Comparison of ENCODE assay signal across 25 cellular contexts in genomic region chr1:246297314-246298273, GRCh38.
DNase-seq lines count a peak whose midpoint lies in the region; ATAC-seq, FAIRE-seq and TF ChIP-seq lines count a peak whose summit lies in the region.
"Had no signal": no experiment of that assay in that cellular context is flagged by ENCODE, and none has a peak within 500 bp of the region (broad histone marks: within the 10 kb centered on the region; RNA-seq: fewer than 3 reads in every experiment).

No MANE protein-coding gene starts in this region.

- POLR2A ChIA-PET in BJ (lab: Charles Lee) (interaction anchor here (0.7 kb wide), 1 partner anchor 9 kb away, joined by 3 read pairs; no protein-coding TSS in a partner anchor), HepG2 (lab: Yijun Ruan, JAX) (no interaction called here)

- ATAC-seq in RWPE2 (ENCODE audit: low read depth), result peak; percentile 58; the same call in 2 of the 3 replicates
- no peak for ATAC-seq in activated CD8-positive, alpha-beta memory T cell treated with anti-CD3 and anti-CD28 coated beads, Interleukin-2, amount 10 ng/mL, durations not matched to agents 7 days and 5 days
- ATAC-seq in HepG2, result no peak
- ATAC-seq: psoas muscle had no signal

- no peaks in the 10 kb centered on the region for H3K9me3 ChIP-seq in RWPE2 (ENCODE audit: severe bottlenecking)
- H3K9me3 ChIP-seq in HepG2 (ENCODE audit: low read length), result no peaks in the 10 kb centered on the region
- H3K9me3 ChIP-seq: psoas muscle, SJCRH30 had no signal

- WGBS in HepG2 (ENCODE audit: low lambda C conversion rate), result 76% methylated on average over 5 of the region's 5 CpGs

- FAIRE-seq in HepG2 (lab: Jason Lieb, UNC), result no peak

- intact Hi-C loops in HepG2 (cut with micrococcal nuclease; ENCODE audit: unreplicated experiment), result no loop called here

- no peak for TF ChIP-seq POLR2A in HepG2 (IDR thresholded peaks at IDR 0.05; ENCODE audit: insufficient read depth in 1 of 2, low read depth in 2 of 2, low read length in 2 of 2)

- TF ChIP-seq CTCF in BJ (IDR thresholded peaks at IDR 0.05; ENCODE audit: insufficient read depth, low read depth, low read length) (0 out of 2 replicates have a peak, but pooled peaks have one; percentile 4), RWPE2 (IDR thresholded peaks at IDR 0.05; ENCODE audit: poor library complexity, severe bottlenecking) (no peak), HepG2 (CRISPR knock-in tag; IDR thresholded peaks at IDR 0.05) (no peak)

- CTCF ChIA-PET in BJ (lab: Yijun Ruan, JAX) (no interaction called here), HepG2 (lab: Yijun Ruan, JAX; ENCODE audit: low intra/inter-chr PET ratio, low total read pairs) (no interaction called here)
- CTCF ChIA-PET in activated CD8-positive, alpha-beta memory T cell treated with anti-CD3 and anti-CD28 coated beads, Interleukin-2, amount 10 ng/mL, durations not matched to agents 7 days and 5 days (lab: Charles Lee), result no interaction called here

- no peak overlapping the region for H3K4me2 ChIP-seq in HepG2 (ENCODE audit: low read depth, low read length)

- H3K4me1 ChIP-seq in RWPE2 (ENCODE audit: insufficient read depth, poor library complexity, severe bottlenecking), result peaks cover 23% of the 10 kb centered on the region
- no peaks in the 10 kb centered on the region for H3K4me1 ChIP-seq in HepG2 (ENCODE audit: insufficient read depth, low read length)
- H3K4me1 ChIP-seq: psoas muscle, SJCRH30 had no signal

- in situ Hi-C loops in HepG2 (cut with HindIII; ENCODE audit: extremely low pct_ligation_motif_present, low pct_unique_long_range_greater_than_20kb), result no loop called here

- H2AFZ ChIP-seq in HepG2 (ENCODE audit: low read length), result no peak overlapping the region

- H3K27ac ChIP-seq in RWPE2 (ENCODE audit: poor library complexity, severe bottlenecking), result peak overlapping the region; percentile 13
- peak overlapping the region; percentile 52 for H3K27ac ChIP-seq in epithelial cell of prostate
- H3K27ac ChIP-seq in HepG2 (ENCODE audit: extremely low read length, insufficient read depth, low read length), result no peak overlapping the region
- H3K27ac ChIP-seq: psoas muscle, SJCRH30 had no signal

- peaks cover 5% of the 10 kb centered on the region for H3K36me3 Mint-ChIP-seq in activated CD8-positive, alpha-beta memory T cell treated with anti-CD3 and anti-CD28 coated beads, Interleukin-2, amount 10 ng/mL, durations not matched to agents 7 days and 5 days

- no TSS peak for BruUV-seq in HepG2 (replicated peaks; lab: Mats Ljungman, UMichigan)

- H3K27me3 Mint-ChIP-seq in activated CD8-positive, alpha-beta memory T cell treated with anti-CD3 and anti-CD28 coated beads, Interleukin-2, amount 10 ng/mL, durations not matched to agents 7 days and 5 days, result no peaks in the 10 kb centered on the region
- H3K27me3 Mint-ChIP-seq: central memory CD8-positive, alpha-beta T cell had no signal

- DNase-seq in BJ (ENCODE audit: low read depth) (no peak), HCEC 1CT (peak; percentile 41), RWPE2 (ENCODE audit: low spot score) (no peak), epithelial cell of prostate (ENCODE audit: low read depth, low spot score) (no peak), retina (no peak), HepG2 (ENCODE audit: low spot score) (no peak)
- no peak for DNase-seq in effector CD4-positive, alpha-beta T cell
- DNase-seq in activated CD8-positive, alpha-beta memory T cell treated with anti-CD3 and anti-CD28 coated beads, Interleukin-2, amount 10 ng/mL, durations not matched to agents 7 days and 5 days, result no peak
- DNase-seq: activated CD4-positive, alpha-beta T cell treated with anti-CD3 and anti-CD28 coated beads for 1 hour; activated gamma-delta T cell treated with Interleukin-2 at 50 U/mL for 16 hours; AML-193; amygdala; COR-L47; effector memory CD4-positive, alpha-beta T cell; GDM1; islet precursor cell; Kasumi-1; mesendoderm; NCI-H187 treated with DMSO at 0.1 percent for 48 hours; NCI-H526; nephron progenitor cell; psoas muscle; SJCRH30; T-helper 9 cell had no signal

- H3K4me3 ChIP-seq in BJ (ENCODE audit: low read depth, low read length) (no peak overlapping the region), RWPE2 (ENCODE audit: severe bottlenecking) (no peak overlapping the region), HepG2 (replicated peaks in 1 of 3; ENCODE audit: insufficient read depth in 1 of 3, low read depth in 2 of 3, low read length in 3 of 3) (no peak overlapping the region)
- H3K4me3 ChIP-seq: psoas muscle, SJCRH30 had no signal

- H3K36me3 ChIP-seq in BJ (ENCODE audit: control insufficient read depth, insufficient read depth, low read length) (no peaks in the 10 kb centered on the region), RWPE2 (ENCODE audit: low read depth) (no peaks in the 10 kb centered on the region), HepG2 (replicated peaks in 1 of 2; ENCODE audit: control insufficient read depth in 1 of 2, insufficient read depth in 2 of 2, low read length in 2 of 2) (no peaks in the 10 kb centered on the region)
- H3K36me3 ChIP-seq: SJCRH30 had no signal

- no peak for TF ChIP-seq RAD21 in HepG2 (CRISPR knock-in tag; IDR thresholded peaks at IDR 0.05)

- H3K9ac ChIP-seq in HepG2 (ENCODE audit: insufficient read depth, low read depth, low read length), result no peak overlapping the region

- H3K27me3 ChIP-seq in BJ (ENCODE audit: control insufficient read depth, insufficient read depth, low read length) (no peaks in the 10 kb centered on the region), RWPE2 (ENCODE audit: insufficient read depth, poor library complexity, severe bottlenecking) (no peaks in the 10 kb centered on the region), HepG2 (ENCODE audit: control insufficient read depth in 1 of 2, insufficient read depth in 2 of 2, low read length in 2 of 2) (no peaks in the 10 kb centered on the region)
- H3K27me3 ChIP-seq: SJCRH30 had no signal

- no peak overlapping the region for H3K4me3 Mint-ChIP-seq in activated CD8-positive, alpha-beta memory T cell treated with anti-CD3 and anti-CD28 coated beads, Interleukin-2, amount 10 ng/mL, durations not matched to agents 7 days and 5 days
- H3K4me3 Mint-ChIP-seq: central memory CD8-positive, alpha-beta T cell; nephron progenitor cell had no signal

- H3K79me2 ChIP-seq in HepG2 (ENCODE audit: insufficient read depth, low read length), result no peaks in the 10 kb centered on the region

- H3K27ac Mint-ChIP-seq in activated CD8-positive, alpha-beta memory T cell treated with anti-CD3 and anti-CD28 coated beads, Interleukin-2, amount 10 ng/mL, durations not matched to agents 7 days and 5 days, result no peak overlapping the region
- H3K27ac Mint-ChIP-seq: nephron progenitor cell had no signal

- TF ChIP-seq EP300 in HepG2 (IDR thresholded peaks at IDR 0.05; ENCODE audit: low read depth in 2 of 2, low read length in 2 of 2), result no peak
- TF ChIP-seq EP300 in HepG2 (CRISPR knock-in tag; IDR thresholded peaks at IDR 0.05; ENCODE audit: borderline replicate concordance), result no peak

- no peaks in the 10 kb centered on the region for H4K20me1 ChIP-seq in HepG2 (ENCODE audit: insufficient read depth, low read length)

- H3K4me1 Mint-ChIP-seq in activated CD8-positive, alpha-beta memory T cell treated with anti-CD3 and anti-CD28 coated beads, Interleukin-2, amount 10 ng/mL, durations not matched to agents 7 days and 5 days, result peaks cover 3% of the 10 kb centered on the region

- H3K9me3 Mint-ChIP-seq in activated CD8-positive, alpha-beta memory T cell treated with anti-CD3 and anti-CD28 coated beads, Interleukin-2, amount 10 ng/mL, durations not matched to agents 7 days and 5 days (ENCODE audit: low read depth), result no peaks in the 10 kb centered on the region
- H3K9me3 Mint-ChIP-seq: central memory CD8-positive, alpha-beta T cell; nephron progenitor cell had no signal

TF ChIP-seq in HepG2, 621 proteins besides CTCF, POLR2A, EP300 and RAD21 (continues in another document):
- TF ChIP-seq ZNF256 (CRISPR knock-in tag; conservative IDR thresholded peaks at IDR 0.05), result no peak
- TF ChIP-seq, protein P1, sequence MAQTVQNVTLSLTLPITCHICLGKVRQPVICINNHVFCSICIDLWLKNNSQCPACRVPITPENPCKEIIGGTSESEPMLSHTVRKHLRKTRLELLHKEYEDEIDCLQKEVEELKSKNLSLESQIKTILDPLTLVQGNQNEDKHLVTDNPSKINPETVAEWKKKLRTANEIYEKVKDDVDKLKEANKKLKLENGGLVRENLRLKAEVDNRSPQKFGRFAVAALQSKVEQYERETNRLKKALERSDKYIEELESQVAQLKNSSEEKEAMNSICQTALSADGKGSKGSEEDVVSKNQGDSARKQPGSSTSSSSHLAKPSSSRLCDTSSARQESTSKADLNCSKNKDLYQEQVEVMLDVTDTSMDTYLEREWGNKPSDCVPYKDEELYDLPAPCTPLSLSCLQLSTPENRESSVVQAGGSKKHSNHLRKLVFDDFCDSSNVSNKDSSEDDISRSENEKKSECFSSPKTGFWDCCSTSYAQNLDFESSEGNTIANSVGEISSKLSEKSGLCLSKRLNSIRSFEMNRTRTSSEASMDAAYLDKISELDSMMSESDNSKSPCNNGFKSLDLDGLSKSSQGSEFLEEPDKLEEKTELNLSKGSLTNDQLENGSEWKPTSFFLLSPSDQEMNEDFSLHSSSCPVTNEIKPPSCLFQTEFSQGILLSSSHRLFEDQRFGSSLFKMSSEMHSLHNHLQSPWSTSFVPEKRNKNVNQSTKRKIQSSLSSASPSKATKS (CRISPR knock-in tag; IDR thresholded peaks at IDR 0.05), result no peak
- TF ChIP-seq ZNF569 (CRISPR knock-in tag; IDR thresholded peaks at IDR 0.05; ENCODE audit: borderline replicate concordance), result no peak
- TF ChIP-seq NR2F2 (IDR thresholded peaks at IDR 0.05; ENCODE audit: borderline replicate concordance, low read depth), result no peak
- TF ChIP-seq ATAD3A (CRISPR knock-in tag; IDR thresholded peaks at IDR 0.05), result no peak
- TF ChIP-seq, protein P2, sequence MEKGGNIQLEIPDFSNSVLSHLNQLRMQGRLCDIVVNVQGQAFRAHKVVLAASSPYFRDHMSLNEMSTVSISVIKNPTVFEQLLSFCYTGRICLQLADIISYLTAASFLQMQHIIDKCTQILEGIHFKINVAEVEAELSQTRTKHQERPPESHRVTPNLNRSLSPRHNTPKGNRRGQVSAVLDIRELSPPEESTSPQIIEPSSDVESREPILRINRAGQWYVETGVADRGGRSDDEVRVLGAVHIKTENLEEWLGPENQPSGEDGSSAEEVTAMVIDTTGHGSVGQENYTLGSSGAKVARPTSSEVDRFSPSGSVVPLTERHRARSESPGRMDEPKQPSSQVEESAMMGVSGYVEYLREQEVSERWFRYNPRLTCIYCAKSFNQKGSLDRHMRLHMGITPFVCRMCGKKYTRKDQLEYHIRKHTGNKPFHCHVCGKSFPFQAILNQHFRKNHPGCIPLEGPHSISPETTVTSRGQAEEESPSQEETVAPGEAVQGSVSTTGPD (CRISPR knock-in tag; IDR thresholded peaks at IDR 0.05), result no peak
- no peak for TF ChIP-seq LCORL (IDR thresholded peaks at IDR 0.05)
- TF ChIP-seq LCORL (CRISPR knock-in tag; IDR thresholded peaks at IDR 0.05), result no peak
- TF ChIP-seq TOE1 (CRISPR knock-in tag; IDR thresholded peaks at IDR 0.05), result no peak
- TF ChIP-seq YEATS2 (CRISPR knock-in tag; IDR thresholded peaks at IDR 0.05; ENCODE audit: borderline replicate concordance), result no peak
- TF ChIP-seq TARDBP (CRISPR knock-in tag; IDR thresholded peaks at IDR 0.05), result no peak
- no peak for TF ChIP-seq NCOA2 (CRISPR knock-in tag; IDR thresholded peaks at IDR 0.05)
- TF ChIP-seq ZNF296 (CRISPR knock-in tag; conservative IDR thresholded peaks at IDR 0.05), result no peak
